1 cellular context compared by ENCODE assay signal in the genomic region with DNA sequence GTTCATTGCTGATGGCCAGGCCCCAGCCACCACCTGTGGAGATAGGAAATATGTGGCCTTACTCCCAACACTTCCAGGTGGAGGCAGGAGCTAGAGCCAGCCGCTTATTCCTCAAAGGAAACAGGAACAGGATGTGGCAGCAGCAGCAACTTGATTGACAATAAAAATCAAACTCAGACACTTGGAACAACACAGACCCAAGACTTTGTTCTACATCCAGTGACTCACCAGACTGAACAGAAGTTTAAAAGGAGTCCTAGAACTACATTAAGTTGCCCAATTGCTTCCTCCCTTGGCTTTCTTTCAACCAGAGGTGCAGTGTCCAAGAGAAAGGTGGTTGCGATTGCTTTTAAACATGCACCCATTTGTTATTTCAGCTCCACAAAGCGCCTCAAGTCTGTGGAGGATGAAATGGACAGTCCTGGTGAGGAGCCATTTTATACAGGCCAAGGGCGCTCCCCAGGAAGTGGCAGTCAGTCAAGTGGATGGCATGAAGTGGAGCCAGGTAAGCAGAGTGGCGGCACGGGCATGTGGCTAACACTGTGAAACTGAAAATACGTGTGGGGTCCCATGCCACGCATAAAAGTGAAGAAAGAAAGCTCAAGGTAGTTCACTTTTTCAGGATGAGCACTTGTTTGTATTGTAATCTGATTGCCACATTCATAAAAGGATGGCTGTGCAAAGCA.
TF ChIP-seq lines count a peak whose summit lies in the region.

No MANE protein-coding gene starts in this region.

TF ChIP-seq in HepG2, 621 proteins besides CTCF, POLR2A, EP300 and RAD21 (continued from another document):
- TF ChIP-seq, protein P1, sequence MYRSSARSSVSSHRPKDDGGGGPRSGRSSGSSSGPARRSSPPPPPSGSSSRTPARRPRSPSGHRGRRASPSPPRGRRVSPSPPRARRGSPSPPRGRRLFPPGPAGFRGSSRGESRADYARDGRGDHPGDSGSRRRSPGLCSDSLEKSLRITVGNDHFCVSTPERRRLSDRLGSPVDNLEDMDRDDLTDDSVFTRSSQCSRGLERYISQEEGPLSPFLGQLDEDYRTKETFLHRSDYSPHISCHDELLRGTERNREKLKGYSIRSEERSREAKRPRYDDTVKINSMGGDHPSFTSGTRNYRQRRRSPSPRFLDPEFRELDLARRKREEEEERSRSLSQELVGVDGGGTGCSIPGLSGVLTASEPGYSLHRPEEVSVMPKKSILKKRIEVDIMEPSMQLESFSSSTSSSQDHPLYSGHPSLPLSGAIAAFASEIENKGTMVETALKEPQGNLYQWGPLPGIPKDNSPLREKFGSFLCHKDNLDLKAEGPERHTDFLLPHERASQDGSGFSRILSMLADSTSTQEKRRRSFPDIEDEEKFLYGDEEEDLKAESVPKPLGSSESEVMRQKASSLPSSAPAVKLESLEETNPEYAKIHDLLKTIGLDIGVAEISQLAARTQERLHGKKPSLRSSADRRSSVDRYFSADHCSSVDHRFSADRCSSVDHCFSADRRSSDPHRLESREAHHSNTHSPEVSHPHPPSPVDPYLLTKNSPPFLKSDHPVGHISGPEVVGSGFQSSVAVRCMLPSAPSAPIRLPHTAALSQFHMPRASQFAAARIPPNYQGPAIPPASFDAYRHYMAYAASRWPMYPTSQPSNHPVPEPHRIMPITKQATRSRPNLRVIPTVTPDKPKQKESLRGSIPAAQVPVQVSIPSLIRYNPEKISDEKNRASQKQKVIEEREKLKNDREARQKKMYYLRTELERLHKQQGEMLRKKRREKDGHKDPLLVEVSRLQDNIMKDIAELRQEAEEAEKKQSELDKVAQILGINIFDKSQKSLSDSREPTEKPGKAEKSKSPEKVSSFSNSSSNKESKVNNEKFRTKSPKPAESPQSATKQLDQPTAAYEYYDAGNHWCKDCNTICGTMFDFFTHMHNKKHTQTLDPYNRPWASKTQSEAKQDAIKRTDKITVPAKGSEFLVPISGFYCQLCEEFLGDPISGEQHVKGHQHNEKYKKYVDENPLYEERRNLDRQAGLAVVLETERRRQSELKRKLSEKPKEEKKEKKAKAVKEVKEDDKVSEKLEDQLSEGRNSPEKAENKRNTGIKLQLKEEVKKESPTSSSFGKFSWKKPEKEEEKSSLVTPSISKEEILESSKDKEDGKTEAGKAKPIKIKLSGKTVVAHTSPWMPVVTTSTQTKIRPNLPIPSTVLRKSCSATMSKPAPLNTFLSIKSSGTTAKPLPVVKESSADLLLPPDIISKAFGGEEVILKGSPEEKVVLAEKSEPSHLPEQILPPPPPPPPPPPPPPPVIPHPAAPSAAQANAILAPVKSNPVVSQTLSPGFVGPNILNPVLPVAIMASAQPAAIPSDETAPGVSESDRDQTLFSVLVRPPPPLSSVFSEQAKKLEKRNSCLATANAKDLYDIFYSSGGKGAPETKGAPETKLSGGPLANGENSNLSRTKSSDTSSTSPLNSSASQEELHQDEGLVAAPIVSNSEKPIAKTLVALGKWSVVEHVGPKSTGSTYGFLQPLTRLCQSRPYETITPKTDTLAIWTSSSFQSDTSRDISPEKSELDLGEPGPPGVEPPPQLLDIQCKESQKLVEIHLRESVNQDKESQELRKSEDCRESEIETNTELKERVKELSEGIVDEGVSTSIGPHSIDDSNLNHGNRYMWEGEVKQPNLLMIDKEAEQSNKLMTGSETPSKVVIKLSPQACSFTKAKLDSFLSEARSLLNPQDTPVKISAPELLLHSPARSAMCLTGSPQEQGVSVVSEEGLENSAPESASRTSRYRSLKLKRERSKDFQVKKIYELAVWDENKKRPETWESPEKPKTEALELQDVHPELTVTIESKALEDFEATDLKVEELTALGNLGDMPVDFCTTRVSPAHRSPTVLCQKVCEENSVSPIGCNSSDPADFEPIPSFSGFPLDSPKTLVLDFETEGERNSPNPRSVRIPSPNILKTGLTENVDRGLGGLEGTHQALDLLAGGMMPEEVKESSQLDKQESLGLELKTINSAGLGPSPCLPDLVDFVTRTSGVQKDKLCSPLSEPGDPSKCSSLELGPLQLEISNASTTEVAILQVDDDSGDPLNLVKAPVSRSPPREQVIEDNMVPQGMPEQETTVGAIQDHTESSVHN (CRISPR knock-in tag; IDR thresholded peaks at IDR 0.05), result no peak
- no peak for TF ChIP-seq ZNF510 (CRISPR knock-in tag; IDR thresholded peaks at IDR 0.05; ENCODE audit: low read depth)
TF ChIP-seq in HepG2: peak in this region for 0.
